16 cellular contexts compared by ENCODE assay signal in the genomic region with DNA sequence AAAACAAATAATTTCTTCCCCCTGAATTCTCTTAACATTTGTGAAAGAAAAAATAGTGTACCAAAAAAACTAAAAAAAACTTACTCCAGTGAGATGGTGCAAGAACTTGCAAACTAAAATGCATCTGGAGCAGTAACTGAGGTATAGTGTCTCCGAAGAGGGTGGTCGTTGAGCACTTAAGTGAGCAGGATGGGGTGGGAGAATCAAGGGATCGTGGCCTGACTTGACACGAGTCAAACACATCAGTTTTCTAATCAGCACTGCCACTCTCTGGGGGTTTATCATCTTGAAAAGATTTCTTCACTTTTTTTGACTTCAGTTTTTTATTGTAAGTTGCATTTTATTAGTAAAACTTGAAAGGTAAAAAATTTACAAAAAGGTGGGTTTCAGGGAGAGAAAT. TPM values are rescaled to one million over a fixed set of nuclear protein-coding genes. Genes with fewer than 3 reads are reported as not detected.
DNase-seq lines count a peak whose midpoint lies in the region; ATAC-seq and TF ChIP-seq lines count a peak whose summit lies in the region.
"Had no signal": no experiment of that assay in that cellular context is flagged by ENCODE, and none has a peak within 500 bp of the region (broad histone marks: within the 10 kb centered on the region; RNA-seq: fewer than 3 reads in every experiment).

No MANE protein-coding gene starts in this region.

- no peaks in the 10 kb centered on the region for H3F3A ChIP-seq in SK-N-SH (replicated peaks; ENCODE audit: insufficient read depth)

- H3K4me1 ChIP-seq in SK-N-SH (ENCODE audit: control insufficient read depth in 1 of 2, insufficient read depth in 2 of 2, low read depth in 1 of 2, low read length in 1 of 2) (peaks cover 0 to 17% of the 10 kb centered on the region in 2 experiments; a peak in 3 of 4 replicates), HUES48 (ENCODE audit: control insufficient read depth, insufficient read depth, low read length) (peaks cover 35% of the 10 kb centered on the region), mesenchymal stem cell (ENCODE audit: control insufficient read depth, insufficient read depth, low read depth, low read length) (peaks cover 3% of the 10 kb centered on the region)

- peak overlapping the region; percentile 46 for H3K4me3 Mint-ChIP-seq in activated T-helper 2 cell treated with anti-CD3 and anti-CD28 coated beads, Interferon-gamma antibody, Interleukin-2, Interleukin-4, amounts not matched to agents 10 μg/mL and 5 μg/mL and 100 μg/mL, durations not matched to agents 14 hours and 24 hours and 36 hours (ENCODE audit: low read depth)

- ATAC-seq in SK-N-SH treated with all-trans-retinoic acid at 6 μM for 48 hours (no peak), GM21825 (IDR thresholded peaks at IDR 0.05; ENCODE audit: unreplicated experiment) (no peak)
- ATAC-seq: activated CD4-positive, CD25-positive, alpha-beta regulatory T cell treated with anti-CD3 and anti-CD28 coated beads, Interleukin-2, amount 50 U/mL, for 24 hours had no signal

- no peak overlapping the region for H4K91ac ChIP-seq in mesenchymal stem cell (ENCODE audit: low read length)

- no peak overlapping the region for H2BK5ac ChIP-seq in mesenchymal stem cell (ENCODE audit: low read depth, low read length, poor library complexity, severe bottlenecking)

- DNase-seq in SK-N-SH: no peak
- DNase-seq in activated T-helper 2 cell treated with anti-CD3 and anti-CD28 coated beads, Interferon-gamma antibody, Interleukin-2, Interleukin-4, amounts not matched to agents 10 μg/mL and 5 μg/mL and 100 μg/mL, durations not matched to agents 14 hours and 24 hours and 36 hours (ENCODE audit: low spot score): no peak
- DNase-seq in mesenchymal stem cell: no peak
- DNase-seq in NCI-H2196 (lab: John Stamatoyannopoulos, UW; ENCODE audit: unreplicated experiment): no peak
- DNase-seq in NCI-H128 (lab: John Stamatoyannopoulos, UW; ENCODE audit: unreplicated experiment): no peak
- DNase-seq: aorta; NCI-H1417; NCI-H345; PC-9; stimulated activated CD4-positive, alpha-beta T cell treated with anti-CD3 and anti-CD28 coated beads, Interleukin-4, amount 100 ng/mL, for 24 hours; uterus had no signal

- WGBS in SK-N-SH (ENCODE audit: low lambda C conversion rate): 89% methylated on average over 4 of the region's 4 CpGs
- WGBS in mesenchymal stem cell: 89% methylated on average over 3 of the region's 4 CpGs

- H2AFZ ChIP-seq in SK-N-SH (ENCODE audit: low read depth) (no peak overlapping the region), mesenchymal stem cell (ENCODE audit: low read depth, low read length) (no peak overlapping the region)
- H2AFZ ChIP-seq: PC-9 had no signal

- no peak overlapping the region for H3K27ac Mint-ChIP-seq in activated T-helper 2 cell treated with anti-CD3 and anti-CD28 coated beads, Interferon-gamma antibody, Interleukin-2, Interleukin-4, amounts not matched to agents 10 μg/mL and 5 μg/mL and 100 μg/mL, durations not matched to agents 14 hours and 24 hours and 36 hours

- H3K9ac ChIP-seq in SK-N-SH: no peak overlapping the region
- H3K9ac ChIP-seq in HUES48 (ENCODE audit: low read depth, low read length): no peak overlapping the region
- H3K9ac ChIP-seq in mesenchymal stem cell (ENCODE audit: low read length): peak overlapping the region; percentile 35

- H3K27me3 ChIP-seq in SK-N-SH (ENCODE audit: insufficient read depth) (no peaks in the 10 kb centered on the region), HUES48 (ENCODE audit: control insufficient read depth, insufficient read depth, low read length) (no peaks in the 10 kb centered on the region), mesenchymal stem cell (ENCODE audit: control insufficient read depth in 1 of 2, insufficient read depth in 1 of 2, low read length in 2 of 2) (no peaks in the 10 kb centered on the region)
- H3K27me3 ChIP-seq: uterus had no signal

- TF ChIP-seq EP300 in SK-N-SH (IDR thresholded peaks at IDR 0.05; ENCODE audit: borderline replicate concordance in 1 of 2, low read depth in 1 of 2, low read length in 1 of 2): no peak

- H3K9me3 ChIP-seq in SK-N-SH (no peaks in the 10 kb centered on the region), HUES48 (ENCODE audit: control insufficient read depth, insufficient read depth, low read length) (no peaks in the 10 kb centered on the region), mesenchymal stem cell (ENCODE audit: control insufficient read depth, low read length) (no peaks in the 10 kb centered on the region)
- H3K9me3 ChIP-seq: uterus had no signal

- no peak overlapping the region for H3K23ac ChIP-seq in mesenchymal stem cell (ENCODE audit: low read length in 2 of 2)

- H3K9me2 ChIP-seq in SK-N-SH: no peaks in the 10 kb centered on the region

- no peak overlapping the region for H2BK120ac ChIP-seq in mesenchymal stem cell (ENCODE audit: low read depth, low read length)

- H3K27ac ChIP-seq in SK-N-SH (ENCODE audit: low read depth in 2 of 2, low read length in 1 of 2) (no peak overlapping the region), HUES48 (ENCODE audit: low read depth, low read length) (no peak overlapping the region), mesenchymal stem cell (ENCODE audit: low read length, poor library complexity, severe bottlenecking) (no peak overlapping the region)
- H3K27ac ChIP-seq: coronary artery, PC-9, uterus had no signal

- H3K79me2 ChIP-seq in SK-N-SH (ENCODE audit: insufficient read depth): peaks cover 74% of the 10 kb centered on the region

- no peak overlapping the region for H3K4ac ChIP-seq in mesenchymal stem cell (ENCODE audit: low read depth in 1 of 2, low read length in 2 of 2)

- H2AK5ac ChIP-seq in mesenchymal stem cell (ENCODE audit: low read length, severe bottlenecking): no peak overlapping the region

- peak overlapping the region; percentile 31; the same call in 1 of the 2 replicates for H3K4me2 ChIP-seq in SK-N-SH
- H3K4me2 ChIP-seq in mesenchymal stem cell (ENCODE audit: low read length, poor library complexity, severe bottlenecking): no peak overlapping the region
- H3K4me2 ChIP-seq: PC-9 had no signal

- peaks cover 0 to 17% of the 10 kb centered on the region in 2 experiments for H3K36me3 ChIP-seq in SK-N-SH (replicated peaks in 1 of 2; ENCODE audit: control insufficient read depth in 1 of 2, insufficient read depth in 2 of 2, low read length in 1 of 2)
- peaks cover 10% of the 10 kb centered on the region; the same call in 1 of the 2 replicates for H3K36me3 ChIP-seq in HUES48 (ENCODE audit: control insufficient read depth, insufficient read depth, low read length)
- H3K36me3 ChIP-seq in mesenchymal stem cell (ENCODE audit: control insufficient read depth in 1 of 2, insufficient read depth in 2 of 2, low read depth in 1 of 2, low read length in 2 of 2): no peaks in the 10 kb centered on the region
- H3K36me3 ChIP-seq: uterus had no signal

- POLR2A ChIA-PET in SK-N-SH (lab: Yijun Ruan, JAX): no interaction called here

- no peak for TF ChIP-seq CTCF in SK-N-SH (IDR thresholded peaks at IDR 0.05)

- H3K4me3 ChIP-seq in SK-N-SH (ENCODE audit: low read depth in 2 of 2, low read length in 1 of 2): peak overlapping the region in 1 of 2 experiments; percentile 22; a peak in 1 of 4 replicates
- H3K4me3 ChIP-seq in HUES48 (ENCODE audit: low read depth, low read length): peak overlapping the region; percentile 12; the same call in 1 of the 2 replicates
- peak overlapping the region in 1 of 2 experiments; percentile 45 for H3K4me3 ChIP-seq in mesenchymal stem cell (ENCODE audit: insufficient read depth in 1 of 2, low read depth in 1 of 2, low read length in 2 of 2)
- H3K4me3 ChIP-seq: coronary artery, PC-9, uterus had no signal

- no peak overlapping the region for H2BK12ac ChIP-seq in mesenchymal stem cell (ENCODE audit: low read length in 2 of 2)

- no peak overlapping the region for H3K18ac ChIP-seq in mesenchymal stem cell (ENCODE audit: low read depth in 1 of 2, low read length in 2 of 2)

- H3K36me3 Mint-ChIP-seq in activated T-helper 2 cell treated with anti-CD3 and anti-CD28 coated beads, Interferon-gamma antibody, Interleukin-2, Interleukin-4, amounts not matched to agents 10 μg/mL and 5 μg/mL and 100 μg/mL, durations not matched to agents 14 hours and 24 hours and 36 hours (ENCODE audit: low read depth): peaks cover 62% of the 10 kb centered on the region

- no peak overlapping the region for H3K14ac ChIP-seq in mesenchymal stem cell (ENCODE audit: low read length in 2 of 2)

- CTCF ChIA-PET in SK-N-SH (lab: Yijun Ruan, JAX): no interaction called here

- peaks cover 26% of the 10 kb centered on the region for H3K4me1 Mint-ChIP-seq in activated T-helper 2 cell treated with anti-CD3 and anti-CD28 coated beads, Interferon-gamma antibody, Interleukin-2, Interleukin-4, amounts not matched to agents 10 μg/mL and 5 μg/mL and 100 μg/mL, durations not matched to agents 14 hours and 24 hours and 36 hours (ENCODE audit: low read depth)

- H2BK15ac ChIP-seq in mesenchymal stem cell (ENCODE audit: low read depth, poor library complexity, severe bottlenecking): no peak overlapping the region

- intact Hi-C loops in activated T-helper 2 cell treated with anti-CD3 and anti-CD28 coated beads, Interferon-gamma antibody, Interleukin-2, Interleukin-4, amounts not matched to agents 10 μg/mL and 5 μg/mL and 100 μg/mL, durations not matched to agents 14 hours and 24 hours and 36 hours (cut with micrococcal nuclease): loop anchor here (10.0 kb wide), 3 partner anchors 469 to 1939 kb away; a partner anchor contains a TSS

- TF ChIP-seq RAD21 in SK-N-SH (IDR thresholded peaks at IDR 0.05; ENCODE audit: low read length): no peak

- H4K8ac ChIP-seq in mesenchymal stem cell (ENCODE audit: low read length): no peak overlapping the region

- H3K79me1 ChIP-seq in mesenchymal stem cell (replicated peaks; ENCODE audit: low read length, poor library complexity, severe bottlenecking): peaks cover 27% of the 10 kb centered on the region

- peaks cover 32% of the 10 kb centered on the region for H3K9me3 Mint-ChIP-seq in activated T-helper 2 cell treated with anti-CD3 and anti-CD28 coated beads, Interferon-gamma antibody, Interleukin-2, Interleukin-4, amounts not matched to agents 10 μg/mL and 5 μg/mL and 100 μg/mL, durations not matched to agents 14 hours and 24 hours and 36 hours

- no peaks in the 10 kb centered on the region for H3K27me3 Mint-ChIP-seq in activated T-helper 2 cell treated with anti-CD3 and anti-CD28 coated beads, Interferon-gamma antibody, Interleukin-2, Interleukin-4, amounts not matched to agents 10 μg/mL and 5 μg/mL and 100 μg/mL, durations not matched to agents 14 hours and 24 hours and 36 hours (ENCODE audit: low read depth)

- no peaks in the 10 kb centered on the region; the same call in 1 of the 2 replicates for H4K20me1 ChIP-seq in SK-N-SH (ENCODE audit: insufficient read depth)

TF ChIP-seq in SK-N-SH, 30 proteins besides CTCF, POLR2A, EP300 and RAD21 (continues in another document):
- no peak for TF ChIP-seq SMC3 (IDR thresholded peaks at IDR 0.05; ENCODE audit: low read depth, low read length)

RNA-seq across cellular contexts. Expression of a gene that starts 2.5 kb away (rescaled TPM):
- 2.3 and 3.0 TPM in 2 replicates for polyA plus RNA-seq in SK-N-SH (2012; rRNA removed)
- 2.8 and 3.1 TPM in 2 replicates for polyA plus RNA-seq in SK-N-SH (2012; cell fraction: cytosol; rRNA removed)
- polyA plus RNA-seq in SK-N-SH (2012; cell fraction: nucleus; rRNA removed): 1.1 and 2.0 TPM in 2 replicates
- total RNA-seq in activated T-helper 2 cell treated with anti-CD3 and anti-CD28 coated beads, Interferon-gamma antibody, Interleukin-2, Interleukin-4, amounts not matched to agents 10 μg/mL and 5 μg/mL and 100 μg/mL, durations not matched to agents 14 hours and 24 hours and 36 hours: 7.2 and 7.5 TPM in 2 replicates
- 1.4 TPM for polyA plus RNA-seq in mesenchymal stem cell (2013, experiment 1 of 2)
- 1.2 TPM for polyA plus RNA-seq in mesenchymal stem cell (2013, experiment 2 of 2)
